In the genomic region with DNA sequence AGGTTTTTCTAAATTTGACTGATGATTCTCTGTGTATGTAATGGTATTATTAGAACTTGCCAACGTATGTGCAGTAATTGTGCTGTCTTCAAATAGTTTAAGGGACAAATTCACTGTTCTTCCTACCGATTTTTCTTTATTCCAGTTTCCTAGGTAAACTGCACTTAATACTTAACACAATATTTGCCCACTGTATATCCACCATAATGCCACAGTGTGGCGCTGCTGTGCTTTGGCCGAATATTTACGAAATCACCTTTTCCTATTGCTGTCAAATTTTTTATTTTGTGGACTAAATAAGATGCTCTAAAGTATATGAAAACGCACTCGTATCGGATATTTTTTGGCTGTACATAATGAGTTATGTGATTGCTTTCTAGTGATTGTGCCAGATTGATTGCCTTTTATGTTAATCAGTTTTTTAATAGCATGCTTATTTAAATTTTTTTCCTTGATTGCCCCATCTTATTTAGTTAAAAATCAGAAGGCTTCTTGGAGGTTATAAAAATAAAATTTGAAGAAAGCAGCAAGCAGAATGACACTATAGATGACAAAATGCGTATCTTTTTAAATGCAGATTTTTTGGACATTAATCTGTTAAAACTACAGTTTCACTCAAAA, we compare ENCODE assay signal across 1 cellular context.
TF ChIP-seq lines count a peak whose summit lies in the region.

No MANE protein-coding gene starts in this region.

TF ChIP-seq in H1, 55 proteins besides CTCF, POLR2A, EP300 and RAD21:
- TF ChIP-seq SP2 (IDR thresholded peaks at IDR 0.05; ENCODE audit: low read length), result no peak
- 0 out of 2 replicates have a peak, but pooled peaks have one; percentile 24 for TF ChIP-seq CEBPB (IDR thresholded peaks at IDR 0.05; ENCODE audit: low read depth, low read length)
- TF ChIP-seq TEAD4 (IDR thresholded peaks at IDR 0.05; ENCODE audit: low read depth, low read length), result no peak
